ENCODE assay signal across 15 cellular contexts in genomic region chrX:64842492-64842891, GRCh38.
A peak's percentile ranks its signal among the peaks of the same experiment; 100 is the strongest.
DNase-seq lines count a peak whose midpoint lies in the region; ATAC-seq and TF ChIP-seq lines count a peak whose summit lies in the region.
"Had no signal": no experiment of that assay in that cellular context is flagged by ENCODE, and none has a peak within 500 bp of the region (broad histone marks: within the 10 kb centered on the region; RNA-seq: fewer than 3 reads in every experiment).

No MANE protein-coding gene starts in this region.

- peak overlapping the region; percentile 65 for H3K4me2 ChIP-seq in OCI-LY7 (ENCODE audit: low read length)
- H3K4me2 ChIP-seq: A549 had no signal

- BruUV-seq in OCI-LY7 (replicated peaks; lab: Mats Ljungman, UMichigan) (no TSS peak), Calu3 (replicated peaks; lab: Mats Ljungman, UMichigan) (no TSS peak)

- no peaks in the 10 kb centered on the region for H3K79me2 ChIP-seq in OCI-LY7 (ENCODE audit: insufficient read depth, low read depth, low read length)

- H4K20me1 ChIP-seq in OCI-LY7 (ENCODE audit: insufficient read depth, low read length), result no peaks in the 10 kb centered on the region

- POLR2A ChIA-PET in OCI-LY7 (lab: Charles Lee), result interaction anchor here (0.6 to 2.7 kb wide), 8 partner anchors 8 to 763 kb away, joined by 3 to 20 read pairs (median 3); no protein-coding TSS in a partner anchor

- intact Hi-C loops in OCI-LY7 (cut with micrococcal nuclease; ENCODE audit: unreplicated experiment) (loop anchor here (1.0 to 10.0 kb wide), 4 partner anchors 8 to 1172 kb away; partner anchors contain the start of gene ZC3H12B), Calu3 (cut with micrococcal nuclease; ENCODE audit: unreplicated experiment) (no loop called here)

- H3K36me3 ChIP-seq in OCI-LY7 (ENCODE audit: insufficient read depth, low read length), result peaks cover 66% of the 10 kb centered on the region
- H3K36me3 ChIP-seq: left ventricle myocardium inferior had no signal

- H3K4me1 ChIP-seq in OCI-LY7 (ENCODE audit: insufficient read depth, low read length, poor library complexity, severe bottlenecking), result peaks cover 35% of the 10 kb centered on the region
- H3K4me1 ChIP-seq: A549, left ventricle myocardium inferior, testis had no signal

- CTCF ChIA-PET in OCI-LY7 (lab: Charles Lee; ENCODE audit: unreplicated experiment) (no interaction called here), Calu3 (lab: Charles Lee) (no interaction called here)

- H3K27me3 Mint-ChIP-seq in memory B cell (no peaks in the 10 kb centered on the region), Calu3 (ENCODE audit: unreplicated experiment) (no peaks in the 10 kb centered on the region)

- H3K27ac ChIP-seq in OCI-LY7 (ENCODE audit: low read depth, low read length, poor library complexity, severe bottlenecking), result peak overlapping the region; percentile 100
- H3K27ac ChIP-seq: A549, left ventricle myocardium inferior, testis had no signal

- no peak for TF ChIP-seq CTCF in OCI-LY7 (conservative IDR thresholded peaks at IDR 0.05; ENCODE audit: low read length)
- no peak for TF ChIP-seq CTCF in Calu3 (IDR thresholded peaks at IDR 0.05; ENCODE audit: unreplicated experiment)

- H3K27ac Mint-ChIP-seq in memory B cell (peak overlapping the region; percentile 90), Calu3 (ENCODE audit: unreplicated experiment) (no peak overlapping the region)

- H3K9me3 ChIP-seq in OCI-LY7 (ENCODE audit: low read length), result peaks cover 68% of the 10 kb centered on the region
- H3K9me3 ChIP-seq: A549, left ventricle myocardium inferior, testis had no signal

- peak; percentile 11 for DNase-seq in activated CD4-positive, alpha-beta T cell treated with anti-CD3 and anti-CD28 coated beads for 48 hours
- DNase-seq in activated CD4-positive, alpha-beta T cell treated with anti-CD3 and anti-CD28 coated beads, Interleukin-2, amount 50 U/mL, for 1 hour, result no peak
- DNase-seq in OCI-LY7 (ENCODE audit: low spot score) (peak; percentile 91), memory B cell (ENCODE audit: low spot score in 2 of 2) (peak in 1 of 2 donors; percentile 1), Calu3 (no peak), HPDE6-E6E7 (ENCODE audit: extremely low spot score) (no peak)
- DNase-seq: glutamatergic neuron, left ventricle myocardium inferior, NCI-H524, posterior cingulate gyrus, testis had no signal

- H3K9me2 ChIP-seq in OCI-LY7 (ENCODE audit: insufficient read depth, low read length), result no peaks in the 10 kb centered on the region

- H3K4me3 Mint-ChIP-seq in memory B cell (peak overlapping the region; percentile 53), Calu3 (ENCODE audit: low read depth, unreplicated experiment) (no peak overlapping the region)

- H3K9me3 Mint-ChIP-seq in memory B cell (peaks cover 17% of the 10 kb centered on the region), Calu3 (ENCODE audit: low read depth, unreplicated experiment) (peaks cover 12% of the 10 kb centered on the region)

- H3K36me3 Mint-ChIP-seq in memory B cell (peaks cover 25% of the 10 kb centered on the region), Calu3 (ENCODE audit: insufficient read depth, unreplicated experiment) (peaks cover 3% of the 10 kb centered on the region)

- ATAC-seq in GM21825 (IDR thresholded peaks at IDR 0.05; ENCODE audit: unreplicated experiment), result peak; percentile 85
- ATAC-seq in memory B cell (ENCODE audit: low read depth), result peak; percentile 77
- ATAC-seq in GM21390 (IDR thresholded peaks at IDR 0.05; ENCODE audit: unreplicated experiment), result no peak
- ATAC-seq: A549, SK-N-SH treated with all-trans-retinoic acid at 6 μM for 48 hours had no signal

- H3K4me1 Mint-ChIP-seq in memory B cell, result peaks cover 22% of the 10 kb centered on the region
- H3K4me1 Mint-ChIP-seq in Calu3 (ENCODE audit: low read depth, unreplicated experiment), result no peaks in the 10 kb centered on the region

- no peak overlapping the region for H2AFZ ChIP-seq in OCI-LY7 (ENCODE audit: low read length)

- peak overlapping the region; percentile 57 for H3K4me3 ChIP-seq in OCI-LY7 (ENCODE audit: low read depth, low read length, poor library complexity, severe bottlenecking)
- H3K4me3 ChIP-seq: A549, left ventricle myocardium inferior, testis had no signal

Comparison
In these comparisons a context has a peak if more than half of its experiments do, and no peak if none do; other contexts are left out.
1. DNase-seq: peak in activated CD4-positive, alpha-beta T cell treated with anti-CD3 and anti-CD28 coated beads for 48 hours (single experiment) and OCI-LY7 (single experiment); none in activated CD4-positive, alpha-beta T cell treated with anti-CD3 and anti-CD28 coated beads, Interleukin-2, amount 50 U/mL, for 1 hour (single experiment), Calu3 (single experiment) and HPDE6-E6E7 (single experiment).